In genomic region chr1:28530456-28530855, GRCh38 we compare ENCODE assay signal across 33 cellular contexts.
"Had no signal": no experiment of that assay in that cellular context is flagged by ENCODE, and none has a peak within 500 bp of the region (broad histone marks: within the 10 kb centered on the region; RNA-seq: fewer than 3 reads in every experiment).

No MANE protein-coding gene starts in this region.

- H3K9me3 ChIP-seq: adrenal gland, body of pancreas, esophagus muscularis mucosa, gastroesophageal sphincter had no signal

- DNase-seq: activated B cell treated with CpG ODN at 0.5 μM for 24 hours; activated CD4-positive, alpha-beta memory T cell treated with anti-CD3 and anti-CD28 coated beads for 36 hours; activated CD4-positive, alpha-beta T cell treated with anti-CD3 and anti-CD28 coated beads for 36 hours; activated CD4-positive, alpha-beta T cell treated with anti-CD3 and anti-CD28 coated beads, Interleukin-2, amount 10 ng/mL, durations not matched to agents 24 days and 14 days; activated CD4-positive, CD25-positive, alpha-beta regulatory T cell treated with anti-CD3 and anti-CD28 coated beads, Interleukin-2, amount 50 U/mL, for 72 hours; activated CD8-positive, alpha-beta memory T cell treated with anti-CD3 and anti-CD28 coated beads, Interleukin-2, amount 10 ng/mL, durations not matched to agents 7 days and 5 days; activated CD8-positive, alpha-beta memory T cell treated with anti-CD3 and anti-CD28 coated beads, Interleukin-2, amount 50 U/mL, for 4 hours; activated CD8-positive, alpha-beta T cell treated with anti-CD3 and anti-CD28 coated beads, Interleukin-2, amount 10 ng/mL, durations not matched to agents 7 days and 5 days; activated effector memory CD4-positive, alpha-beta T cell treated with anti-CD3 and anti-CD28 coated beads, Interleukin-2, amount 50 U/mL, for 16 hours; activated naive CD4-positive, alpha-beta T cell treated with anti-CD3 and anti-CD28 coated beads for 36 hours; activated naive CD8-positive, alpha-beta T cell treated with anti-CD3 and anti-CD28 coated beads for 36 hours; activated naive CD8-positive, alpha-beta T cell treated with anti-CD3 and anti-CD28 coated beads, Interleukin-2, amount 50 U/mL, for 24 hours; activated T-cell treated with anti-CD3 and anti-CD28 coated beads, Interleukin-2, amount 50 U/mL, for 1 hour; activated T-cell treated with anti-CD3 and anti-CD28 coated beads, Interleukin-2, amount 50 U/mL, for 48 hours; adrenal gland; amygdala; aorta; body of pancreas; caudate nucleus; cortex of kidney; dermis blood vessel endothelial cell; effector CD4-positive, alpha-beta T cell; effector memory CD8-positive, alpha-beta T cell; erythroblast; foreskin keratinocyte; T-helper 9 cell; WERI-Rb-1 had no signal

- H3K4me3 Mint-ChIP-seq: activated B cell treated with CpG ODN at 0.5 μM for 24 hours; activated CD4-positive, alpha-beta memory T cell treated with anti-CD3 and anti-CD28 coated beads for 36 hours; activated CD4-positive, alpha-beta T cell treated with anti-CD3 and anti-CD28 coated beads for 36 hours; activated CD4-positive, alpha-beta T cell treated with anti-CD3 and anti-CD28 coated beads, Interleukin-2, amount 10 ng/mL, durations not matched to agents 24 days and 14 days; activated CD8-positive, alpha-beta memory T cell treated with anti-CD3 and anti-CD28 coated beads, Interleukin-2, amount 10 ng/mL, durations not matched to agents 7 days and 5 days; activated CD8-positive, alpha-beta T cell treated with anti-CD3 and anti-CD28 coated beads, Interleukin-2, amount 10 ng/mL, durations not matched to agents 7 days and 5 days; activated naive CD4-positive, alpha-beta T cell treated with anti-CD3 and anti-CD28 coated beads for 36 hours; activated naive CD4-positive, alpha-beta T cell treated with anti-CD3 and anti-CD28 coated beads, Interleukin-2, amount 50 U/mL, for 24 hours; activated naive CD8-positive, alpha-beta T cell treated with anti-CD3 and anti-CD28 coated beads for 36 hours; activated naive CD8-positive, alpha-beta T cell treated with anti-CD3 and anti-CD28 coated beads, Interleukin-2, amount 50 U/mL, for 24 hours; activated T-helper 1 cell treated with anti-CD3 and anti-CD28 coated beads, Interleukin-12 subunit alpha, Interleukin-12 subunit beta, Interleukin-2, Interleukin-4 antibody, amounts not matched to agents 30 ng/mL and 10 ng/mL and 1 ng/mL, durations not matched to agents 14 hours and 24 hours and 36 hours; effector memory CD8-positive, alpha-beta T cell; T-helper 1 cell treated with Interleukin-12 subunit alpha and Interleukin-12 subunit beta and Interleukin-4 antibody, amounts not matched to agents 30 μg/mL and 1 μg/mL, for 36 hours had no signal

- H3K9me3 Mint-ChIP-seq: activated B cell treated with CpG ODN at 0.5 μM for 24 hours; activated CD4-positive, alpha-beta memory T cell treated with anti-CD3 and anti-CD28 coated beads for 36 hours; activated CD4-positive, alpha-beta T cell treated with anti-CD3 and anti-CD28 coated beads, Interleukin-2, amount 10 ng/mL, durations not matched to agents 24 days and 14 days; activated naive CD4-positive, alpha-beta T cell treated with anti-CD3 and anti-CD28 coated beads for 36 hours; activated naive CD4-positive, alpha-beta T cell treated with anti-CD3 and anti-CD28 coated beads, Interleukin-2, amount 50 U/mL, for 24 hours; activated naive CD8-positive, alpha-beta T cell treated with anti-CD3 and anti-CD28 coated beads for 36 hours; activated naive CD8-positive, alpha-beta T cell treated with anti-CD3 and anti-CD28 coated beads, Interleukin-2, amount 50 U/mL, for 24 hours; activated T-helper 1 cell treated with anti-CD3 and anti-CD28 coated beads, Interleukin-12 subunit alpha, Interleukin-12 subunit beta, Interleukin-2, Interleukin-4 antibody, amounts not matched to agents 30 ng/mL and 10 ng/mL and 1 ng/mL, durations not matched to agents 14 hours and 24 hours and 36 hours; activated T-helper 2 cell treated with anti-CD3 and anti-CD28 coated beads, Interferon-gamma antibody, Interleukin-2, Interleukin-4, amounts not matched to agents 10 μg/mL and 5 μg/mL and 100 μg/mL, durations not matched to agents 14 hours and 24 hours and 36 hours; effector memory CD8-positive, alpha-beta T cell; T-helper 1 cell treated with Interleukin-12 subunit alpha and Interleukin-12 subunit beta and Interleukin-4 antibody, amounts not matched to agents 30 μg/mL and 1 μg/mL, for 36 hours had no signal

- H3K4me1 Mint-ChIP-seq: activated B cell treated with CpG ODN at 0.5 μM for 24 hours; activated CD4-positive, alpha-beta T cell treated with anti-CD3 and anti-CD28 coated beads for 36 hours; activated CD4-positive, alpha-beta T cell treated with anti-CD3 and anti-CD28 coated beads, Interleukin-2, amount 10 ng/mL, durations not matched to agents 24 days and 14 days; activated CD8-positive, alpha-beta memory T cell treated with anti-CD3 and anti-CD28 coated beads, Interleukin-2, amount 10 ng/mL, durations not matched to agents 7 days and 5 days; activated naive CD4-positive, alpha-beta T cell treated with anti-CD3 and anti-CD28 coated beads, Interleukin-2, amount 50 U/mL, for 24 hours; activated naive CD8-positive, alpha-beta T cell treated with anti-CD3 and anti-CD28 coated beads for 36 hours; activated naive CD8-positive, alpha-beta T cell treated with anti-CD3 and anti-CD28 coated beads, Interleukin-2, amount 50 U/mL, for 24 hours had no signal

- H3K27me3 ChIP-seq: adrenal gland, body of pancreas, esophagus muscularis mucosa, foreskin keratinocyte, gastroesophageal sphincter had no signal

- H3K27ac Mint-ChIP-seq: activated B cell treated with CpG ODN at 0.5 μM for 24 hours; activated CD4-positive, alpha-beta memory T cell treated with anti-CD3 and anti-CD28 coated beads for 36 hours; activated CD4-positive, alpha-beta T cell treated with anti-CD3 and anti-CD28 coated beads for 36 hours; activated CD4-positive, alpha-beta T cell treated with anti-CD3 and anti-CD28 coated beads, Interleukin-2, amount 10 ng/mL, durations not matched to agents 24 days and 14 days; activated CD8-positive, alpha-beta memory T cell treated with anti-CD3 and anti-CD28 coated beads, Interleukin-2, amount 10 ng/mL, durations not matched to agents 7 days and 5 days; activated CD8-positive, alpha-beta T cell treated with anti-CD3 and anti-CD28 coated beads, Interleukin-2, amount 10 ng/mL, durations not matched to agents 7 days and 5 days; activated naive CD4-positive, alpha-beta T cell treated with anti-CD3 and anti-CD28 coated beads for 36 hours; activated naive CD4-positive, alpha-beta T cell treated with anti-CD3 and anti-CD28 coated beads, Interleukin-2, amount 50 U/mL, for 24 hours; activated naive CD8-positive, alpha-beta T cell treated with anti-CD3 and anti-CD28 coated beads for 36 hours; activated naive CD8-positive, alpha-beta T cell treated with anti-CD3 and anti-CD28 coated beads, Interleukin-2, amount 50 U/mL, for 24 hours; activated T-helper 1 cell treated with anti-CD3 and anti-CD28 coated beads, Interleukin-12 subunit alpha, Interleukin-12 subunit beta, Interleukin-2, Interleukin-4 antibody, amounts not matched to agents 30 ng/mL and 10 ng/mL and 1 ng/mL, durations not matched to agents 14 hours and 24 hours and 36 hours; activated T-helper 2 cell treated with anti-CD3 and anti-CD28 coated beads, Interferon-gamma antibody, Interleukin-2, Interleukin-4, amounts not matched to agents 10 μg/mL and 5 μg/mL and 100 μg/mL, durations not matched to agents 14 hours and 24 hours and 36 hours; effector memory CD8-positive, alpha-beta T cell; T-helper 1 cell treated with Interleukin-12 subunit alpha and Interleukin-12 subunit beta and Interleukin-4 antibody, amounts not matched to agents 30 μg/mL and 1 μg/mL, for 36 hours had no signal

- ATAC-seq: activated CD4-positive, alpha-beta T cell treated with anti-CD3 and anti-CD28 coated beads for 36 hours; activated CD8-positive, alpha-beta memory T cell treated with anti-CD3 and anti-CD28 coated beads, Interleukin-2, amount 10 ng/mL, durations not matched to agents 7 days and 5 days; activated CD8-positive, alpha-beta T cell treated with anti-CD3 and anti-CD28 coated beads, Interleukin-2, amount 10 ng/mL, durations not matched to agents 7 days and 5 days; activated naive CD8-positive, alpha-beta T cell treated with anti-CD3 and anti-CD28 coated beads, Interleukin-2, amount 50 U/mL, for 24 hours; body of pancreas; effector memory CD8-positive, alpha-beta T cell; foreskin keratinocyte; gastroesophageal sphincter had no signal

- H3K27me3 Mint-ChIP-seq: activated B cell treated with CpG ODN at 0.5 μM for 24 hours; activated CD4-positive, alpha-beta memory T cell treated with anti-CD3 and anti-CD28 coated beads for 36 hours; activated CD4-positive, alpha-beta T cell treated with anti-CD3 and anti-CD28 coated beads for 36 hours; activated CD4-positive, alpha-beta T cell treated with anti-CD3 and anti-CD28 coated beads, Interleukin-2, amount 10 ng/mL, durations not matched to agents 24 days and 14 days; activated CD8-positive, alpha-beta memory T cell treated with anti-CD3 and anti-CD28 coated beads, Interleukin-2, amount 10 ng/mL, durations not matched to agents 7 days and 5 days; activated naive CD4-positive, alpha-beta T cell treated with anti-CD3 and anti-CD28 coated beads, Interleukin-2, amount 50 U/mL, for 24 hours; activated naive CD8-positive, alpha-beta T cell treated with anti-CD3 and anti-CD28 coated beads for 36 hours; activated naive CD8-positive, alpha-beta T cell treated with anti-CD3 and anti-CD28 coated beads, Interleukin-2, amount 50 U/mL, for 24 hours; effector memory CD8-positive, alpha-beta T cell had no signal

- H3K4me1 ChIP-seq: adrenal gland, body of pancreas, esophagus muscularis mucosa, foreskin keratinocyte, gastroesophageal sphincter had no signal

- H3K4me3 ChIP-seq: adrenal gland, body of pancreas, esophagus muscularis mucosa, gastroesophageal sphincter had no signal

- H3K27ac ChIP-seq: adrenal gland, body of pancreas, esophagus muscularis mucosa, foreskin keratinocyte, gastroesophageal sphincter, WERI-Rb-1 had no signal
